8 cellular contexts compared by ENCODE assay signal in the genomic region with DNA sequence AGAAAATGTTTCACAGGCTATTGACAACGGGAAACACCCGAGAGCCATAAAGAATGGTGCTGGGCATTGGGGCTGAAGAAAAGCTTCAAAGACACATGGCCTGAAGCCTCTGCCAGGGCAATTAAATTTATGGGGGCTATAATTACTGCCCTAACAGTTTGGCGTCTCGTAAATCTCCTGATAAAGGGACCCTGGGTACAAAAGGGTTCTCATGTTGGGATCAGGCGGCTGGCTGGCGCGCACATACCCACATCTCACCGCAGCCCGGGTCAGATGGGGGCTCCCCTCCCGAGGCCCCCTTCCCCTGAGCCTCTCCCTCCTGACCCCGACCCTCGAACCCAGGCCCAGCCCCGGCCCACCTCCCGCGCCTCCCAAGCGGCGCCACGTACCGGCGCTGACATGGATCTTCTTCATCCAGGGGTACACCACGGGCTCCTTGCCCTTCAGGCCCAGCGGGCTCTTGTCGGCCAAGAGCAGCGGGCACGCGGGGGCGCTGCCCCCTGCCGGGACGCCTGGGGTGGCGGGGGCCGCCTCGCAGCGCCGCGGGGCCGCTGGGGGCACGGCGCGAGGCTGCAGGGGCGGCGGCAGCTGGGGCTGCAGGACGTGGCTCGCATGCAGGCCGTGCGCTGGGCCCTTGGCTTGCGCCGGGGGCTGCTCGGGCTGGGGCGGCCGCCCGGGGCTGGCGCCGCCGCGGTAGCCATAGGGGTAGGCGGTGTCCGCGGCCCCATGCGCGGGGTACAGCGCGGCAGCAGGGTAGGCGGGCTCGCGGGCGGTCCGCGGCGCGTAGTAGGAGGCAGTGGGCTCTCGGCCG. TPM values are rescaled to one million over a fixed set of nuclear protein-coding genes. Genes with fewer than 3 reads are reported as not detected.
A peak's percentile ranks its signal among the peaks of the same experiment; 100 is the strongest.
DNase-seq lines count a peak whose midpoint lies in the region; ATAC-seq and TF ChIP-seq lines count a peak whose summit lies in the region.

No MANE protein-coding gene starts in this region.

- no peak overlapping the region for H3K27ac Mint-ChIP-seq in activated naive CD8-positive, alpha-beta T cell treated with anti-CD3 and anti-CD28 coated beads, Interleukin-2, amount 10 ng/mL, durations not matched to agents 7 days and 5 days
- no peak overlapping the region for H3K27ac Mint-ChIP-seq in activated naive CD8-positive, alpha-beta T cell treated with anti-CD3 and anti-CD28 coated beads, Interleukin-2, amount 50 U/mL, for 24 hours

- in situ Hi-C loops in astrocyte of the cerebellum (cut with HindIII; ENCODE audit: low sequenced_read_pairs), result no loop called here

- H3K9me3 ChIP-seq in vagina, result no peaks in the 10 kb centered on the region

- peak overlapping the region; percentile 42 for H3K4me3 ChIP-seq in astrocyte of the cerebellum (ENCODE audit: low read depth, low read length)
- H3K4me3 ChIP-seq in vagina, result peak overlapping the region; percentile 60 to 86

- peaks cover 45% of the 10 kb centered on the region for H3K27me3 Mint-ChIP-seq in activated naive CD8-positive, alpha-beta T cell treated with anti-CD3 and anti-CD28 coated beads, Interleukin-2, amount 10 ng/mL, durations not matched to agents 7 days and 5 days
- H3K27me3 Mint-ChIP-seq in activated naive CD8-positive, alpha-beta T cell treated with anti-CD3 and anti-CD28 coated beads, Interleukin-2, amount 50 U/mL, for 24 hours, result peaks cover 46% of the 10 kb centered on the region

- TF ChIP-seq CTCF in astrocyte of the cerebellum (IDR thresholded peaks at IDR 0.05; ENCODE audit: low read depth, low read length, missing control alignments) (no peak), vagina (IDR thresholded peaks at IDR 0.05) (no peak)

- H3K4me1 ChIP-seq in vagina, result peaks cover 16% of the 10 kb centered on the region

- TF ChIP-seq POLR2A in vagina (IDR thresholded peaks at IDR 0.05), result no peak

- H3K36me3 Mint-ChIP-seq in activated naive CD8-positive, alpha-beta T cell treated with anti-CD3 and anti-CD28 coated beads, Interleukin-2, amount 10 ng/mL, durations not matched to agents 7 days and 5 days, result no peaks in the 10 kb centered on the region
- H3K36me3 Mint-ChIP-seq in activated naive CD8-positive, alpha-beta T cell treated with anti-CD3 and anti-CD28 coated beads, Interleukin-2, amount 50 U/mL, for 24 hours (ENCODE audit: low read depth), result no peaks in the 10 kb centered on the region

- peak overlapping the region; percentile 79 for H3K27ac ChIP-seq in vagina

- no peaks in the 10 kb centered on the region for H3K36me3 ChIP-seq in vagina

- POLR2A ChIA-PET in activated naive CD8-positive, alpha-beta T cell treated with anti-CD3 and anti-CD28 coated beads, Interleukin-2, amount 10 ng/mL, durations not matched to agents 7 days and 5 days (lab: Charles Lee), result no interaction called here

- H3K9me3 Mint-ChIP-seq in activated naive CD8-positive, alpha-beta T cell treated with anti-CD3 and anti-CD28 coated beads, Interleukin-2, amount 10 ng/mL, durations not matched to agents 7 days and 5 days, result no peaks in the 10 kb centered on the region
- H3K9me3 Mint-ChIP-seq in activated naive CD8-positive, alpha-beta T cell treated with anti-CD3 and anti-CD28 coated beads, Interleukin-2, amount 50 U/mL, for 24 hours, result no peaks in the 10 kb centered on the region

- H3K4me1 Mint-ChIP-seq in activated naive CD8-positive, alpha-beta T cell treated with anti-CD3 and anti-CD28 coated beads, Interleukin-2, amount 10 ng/mL, durations not matched to agents 7 days and 5 days, result peaks cover 8% of the 10 kb centered on the region
- peaks cover 19% of the 10 kb centered on the region for H3K4me1 Mint-ChIP-seq in activated naive CD8-positive, alpha-beta T cell treated with anti-CD3 and anti-CD28 coated beads, Interleukin-2, amount 50 U/mL, for 24 hours

- no peaks in the 10 kb centered on the region for H3K27me3 ChIP-seq in vagina

- no peak for DNase-seq in activated naive CD8-positive, alpha-beta T cell treated with anti-CD3 and anti-CD28 coated beads, Interleukin-2, amount 10 ng/mL, durations not matched to agents 7 days and 5 days
- no peak for DNase-seq in activated naive CD8-positive, alpha-beta T cell treated with anti-CD3 and anti-CD28 coated beads, Interleukin-2, amount 50 U/mL, for 24 hours
- no peak for DNase-seq in astrocyte of the cerebellum (ENCODE audit: low read depth)
- DNase-seq in lung microvascular endothelial cell (ENCODE audit: low read depth in 2 of 2), result peak; percentile 63 to 68
- DNase-seq in vagina (ENCODE audit: extremely low spot score in 2 of 2), result no peak
- DNase-seq in activated CD4-positive, alpha-beta T cell treated with anti-CD3 and anti-CD28 coated beads, Interleukin-2, amount 50 U/mL, for 4 hours, result no peak
- DNase-seq in anterior cingulate cortex (lab: John Stamatoyannopoulos, UW), result no peak
- DNase-seq in NCI-H1436 treated with DMSO at 0.1 percent for 48 hours (lab: John Stamatoyannopoulos, UW), result no peak

- H3K4me3 Mint-ChIP-seq in activated naive CD8-positive, alpha-beta T cell treated with anti-CD3 and anti-CD28 coated beads, Interleukin-2, amount 10 ng/mL, durations not matched to agents 7 days and 5 days, result no peak overlapping the region
- no peak overlapping the region for H3K4me3 Mint-ChIP-seq in activated naive CD8-positive, alpha-beta T cell treated with anti-CD3 and anti-CD28 coated beads, Interleukin-2, amount 50 U/mL, for 24 hours

- peak; percentile 23 for ATAC-seq in activated naive CD8-positive, alpha-beta T cell treated with anti-CD3 and anti-CD28 coated beads, Interleukin-2, amount 10 ng/mL, durations not matched to agents 7 days and 5 days (ENCODE audit: low read depth)
- no peak for ATAC-seq in activated naive CD8-positive, alpha-beta T cell treated with anti-CD3 and anti-CD28 coated beads, Interleukin-2, amount 50 U/mL, for 24 hours

- intact Hi-C loops in vagina (cut with DNase I), result no loop called here

RNA-seq across cellular contexts. Expression of a gene that starts 0.6 kb away (rescaled TPM):
- under 1 TPM; 0.17 to 0.53 TPM for total RNA-seq in activated naive CD8-positive, alpha-beta T cell treated with anti-CD3 and anti-CD28 coated beads, Interleukin-2, amount 10 ng/mL, durations not matched to agents 7 days and 5 days
- total RNA-seq in lung microvascular endothelial cell (0.22 and 0.79 TPM in 2 replicates), vagina (0.98 TPM)

RNA-seq across cellular contexts. Expression of a gene that starts 13.5 kb away (rescaled TPM):
- not detected for total RNA-seq in activated naive CD8-positive, alpha-beta T cell treated with anti-CD3 and anti-CD28 coated beads, Interleukin-2, amount 10 ng/mL, durations not matched to agents 7 days and 5 days
- total RNA-seq in lung microvascular endothelial cell (5.8 and 7.0 TPM in 2 replicates), vagina (6.1 TPM)

RNA-seq across cellular contexts. Expression of a gene that starts 17.6 kb away (rescaled TPM):
- total RNA-seq in activated naive CD8-positive, alpha-beta T cell treated with anti-CD3 and anti-CD28 coated beads, Interleukin-2, amount 10 ng/mL, durations not matched to agents 7 days and 5 days, result not detected
- 2.0 and 2.4 TPM in 2 replicates for total RNA-seq in lung microvascular endothelial cell
- 1.7 TPM for total RNA-seq in vagina

RNA-seq across cellular contexts. Expression of a gene that starts 22.4 kb away (rescaled TPM):
- not detected for total RNA-seq in activated naive CD8-positive, alpha-beta T cell treated with anti-CD3 and anti-CD28 coated beads, Interleukin-2, amount 10 ng/mL, durations not matched to agents 7 days and 5 days
- total RNA-seq in lung microvascular endothelial cell, result 2.4 and 5.0 TPM in 2 replicates
- 3.9 TPM for total RNA-seq in vagina

RNA-seq across cellular contexts. Expression of a gene that starts 26.5 kb away (rescaled TPM):
- total RNA-seq in activated naive CD8-positive, alpha-beta T cell treated with anti-CD3 and anti-CD28 coated beads, Interleukin-2, amount 10 ng/mL, durations not matched to agents 7 days and 5 days, result not detected
- 1.5 and 1.8 TPM in 2 replicates for total RNA-seq in lung microvascular endothelial cell
- total RNA-seq in vagina, result 23.8 TPM

Comparison
In these comparisons a context has a peak if more than half of its experiments do, and no peak if none do; other contexts are left out.
1. DNase-seq: peak in lung microvascular endothelial cell (2 of 2); none in activated naive CD8-positive, alpha-beta T cell treated with anti-CD3 and anti-CD28 coated beads, Interleukin-2, amount 10 ng/mL, durations not matched to agents 7 days and 5 days (single experiment), activated naive CD8-positive, alpha-beta T cell treated with anti-CD3 and anti-CD28 coated beads, Interleukin-2, amount 50 U/mL, for 24 hours (single experiment), astrocyte of the cerebellum (single experiment), vagina (0 of 2), activated CD4-positive, alpha-beta T cell treated with anti-CD3 and anti-CD28 coated beads, Interleukin-2, amount 50 U/mL, for 4 hours (0 of 2), anterior cingulate cortex (0 of 58) and NCI-H1436 treated with DMSO at 0.1 percent for 48 hours (single experiment).